ENCODE assay signal across 9 cellular contexts in the genomic region with DNA sequence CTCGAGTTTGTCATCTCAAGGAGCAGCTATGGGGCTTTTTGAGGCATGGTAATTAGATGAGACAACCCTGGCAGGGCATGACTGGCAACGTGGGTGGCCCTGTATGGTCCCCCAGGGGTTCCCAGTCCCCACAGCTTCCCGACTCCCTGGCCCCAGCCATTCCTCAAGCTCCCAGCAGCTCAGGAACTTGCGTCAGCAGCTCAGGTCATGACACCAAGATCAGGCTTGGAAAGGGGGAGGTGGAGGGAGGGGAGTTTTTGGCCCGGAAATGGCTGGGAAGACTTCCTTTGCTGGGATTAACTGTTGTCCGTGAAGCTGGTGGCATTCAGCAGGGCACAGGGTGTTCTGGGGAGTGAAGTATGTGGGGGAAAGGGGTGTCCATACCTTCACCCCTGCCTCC. TPM values are rescaled to one million over a fixed set of nuclear protein-coding genes. Genes with fewer than 3 reads are reported as not detected.
DNase-seq lines count a peak whose midpoint lies in the region; FAIRE-seq and TF ChIP-seq lines count a peak whose summit lies in the region.
"Had no signal": no experiment of that assay in that cellular context is flagged by ENCODE, and none has a peak within 500 bp of the region (broad histone marks: within the 10 kb centered on the region; RNA-seq: fewer than 3 reads in every experiment).

No MANE protein-coding gene starts in this region.

- H3K36me3 ChIP-seq in cardiac muscle cell (no peaks in the 10 kb centered on the region), right atrium auricular region (peaks cover 8% of the 10 kb centered on the region), uterus (no peaks in the 10 kb centered on the region)

- H3K27ac ChIP-seq in cardiac muscle cell (peak overlapping the region; percentile 16), right atrium auricular region (peak overlapping the region; percentile 16 to 29), uterus (peak overlapping the region in 1 of 2 donors; percentile 25)
- H3K27ac ChIP-seq: testis had no signal

- H3K9me3 ChIP-seq in cardiac muscle cell (ENCODE audit: low read depth), result no peaks in the 10 kb centered on the region
- H3K9me3 ChIP-seq in right atrium auricular region, result no peaks in the 10 kb centered on the region
- H3K9me3 ChIP-seq in uterus, result no peaks in the 10 kb centered on the region
- H3K9me3 ChIP-seq: testis had no signal

- H3K4me3 ChIP-seq in cardiac muscle cell (no peak overlapping the region), right atrium auricular region (no peak overlapping the region), uterus (no peak overlapping the region)
- H3K4me3 ChIP-seq: testis had no signal

- no peak for FAIRE-seq in H54 (lab: Jason Lieb, UNC)

- intact Hi-C loops in cardiac septum (cut with DNase I) (no loop called here), uterus (cut with DNase I; ENCODE audit: low total_unique reads) (no loop called here)

- TF ChIP-seq POLR2A in uterus (IDR thresholded peaks at IDR 0.05) (no peak), H54 (IDR thresholded peaks at IDR 0.05; ENCODE audit: low read depth, low read length) (no peak)

- no peaks in the 10 kb centered on the region for H3K27me3 ChIP-seq in cardiac muscle cell
- H3K27me3 ChIP-seq in right atrium auricular region, result no peaks in the 10 kb centered on the region
- no peaks in the 10 kb centered on the region for H3K27me3 ChIP-seq in uterus
- H3K27me3 ChIP-seq: testis had no signal

- H3K4me1 ChIP-seq in cardiac muscle cell (ENCODE audit: low read depth) (peaks cover 43% of the 10 kb centered on the region), right atrium auricular region (peaks cover 0 to 11% of the 10 kb centered on the region in 2 donors), uterus (no peaks in the 10 kb centered on the region)
- H3K4me1 ChIP-seq: testis had no signal

- no peak for TF ChIP-seq CTCF in cardiac muscle cell (IDR thresholded peaks at IDR 0.05; ENCODE audit: low read depth, low read length)
- TF ChIP-seq CTCF in right atrium auricular region (IDR thresholded peaks at IDR 0.05), result no peak
- no peak for TF ChIP-seq CTCF in uterus (IDR thresholded peaks at IDR 0.05)

- DNase-seq in cardiac muscle cell (ENCODE audit: low read depth in 1 of 2, low spot score in 1 of 2) (peak in 1 of 2 donors; percentile 87), cardiac septum (ENCODE audit: low spot score) (no peak), right atrium auricular region (ENCODE audit: low spot score) (no peak), uterus (peak; percentile 36 to 43), NCI-H1436 treated with DMSO at 0.1 percent for 48 hours (lab: John Stamatoyannopoulos, UW) (no peak), H54 (ENCODE audit: insufficient read length, low spot score) (no peak)
- DNase-seq: activated effector memory CD4-positive, alpha-beta T cell treated with Interleukin-2 at 50 U/mL for 16 hours had no signal

RNA-seq across cellular contexts. Expression of a gene that starts 10.4 kb away (rescaled TPM):
- total RNA-seq in cardiac muscle cell (not detected in 2 replicates), cardiac septum (2.9 TPM), right atrium auricular region (1 to 10 TPM in 1 of 2 donors, under 1 TPM in 1; 0.59 to 3.0 TPM), uterus (10 to 100 TPM in 1 of 4 donors, 1 to 10 TPM in 3; 2.4 to 10.5 (median 7.0) TPM)
- polyA plus RNA-seq in cardiac muscle cell, result 1.3 and 1.4 TPM in 2 replicates
- total RNA-seq: kidney epithelial cell had no signal

RNA-seq across cellular contexts. Expression of a gene that starts 11.6 kb away (rescaled TPM):
- not detected in 2 replicates for total RNA-seq in cardiac muscle cell
- polyA plus RNA-seq in cardiac muscle cell, result 0.15 TPM in 1 of 2 replicates, not detected in the other
- not detected for total RNA-seq in cardiac septum
- total RNA-seq in right atrium auricular region, result not detected
- total RNA-seq in uterus, result not detected
- total RNA-seq: kidney epithelial cell had no signal

RNA-seq across cellular contexts. Expression of a gene that starts 31.7 kb away (rescaled TPM):
- total RNA-seq in cardiac muscle cell (9.9 and 36.1 TPM in 2 replicates), cardiac septum (0.24 TPM), right atrium auricular region (1 to 10 TPM in 1 of 2 donors, under 1 TPM in 1; 0.16 to 4.1 TPM), uterus (1 to 10 TPM in 1 of 4 donors, not detected in 3; 9.6 TPM)
- polyA plus RNA-seq in cardiac muscle cell, result 11.5 and 44.3 TPM in 2 replicates

RNA-seq across cellular contexts. Expression of a gene that starts 31.7 kb away (rescaled TPM):
- total RNA-seq in cardiac muscle cell (27.7 and 50.6 TPM in 2 replicates), cardiac septum (8.3 TPM), right atrium auricular region (10 to 100 TPM in 1 of 2 donors, 1 to 10 TPM in 1; 6.2 to 11.5 TPM), uterus (10 to 100 TPM in 3 of 4 donors, 1 to 10 TPM in 1; 1.2 to 26.3 (median 12.4) TPM)
- 44.2 and 80.8 TPM in 2 replicates for polyA plus RNA-seq in cardiac muscle cell

RNA-seq across cellular contexts. Expression of a gene that starts 32.8 kb away (rescaled TPM):
- total RNA-seq in cardiac muscle cell (23.6 and 30.4 TPM in 2 replicates), cardiac septum (13.9 TPM), right atrium auricular region (10 to 100 TPM; 12.7 to 13.7 TPM), uterus (10 to 100 TPM; 30.5 to 92.6 (median 35.0) TPM)
- polyA plus RNA-seq in cardiac muscle cell, result 45.2 and 45.5 TPM in 2 replicates

Comparison
In these comparisons a context has a peak if more than half of its experiments do, and no peak if none do; other contexts are left out.
1. DNase-seq: peak in uterus (2 of 2); none in cardiac septum (single experiment), right atrium auricular region (single experiment), NCI-H1436 treated with DMSO at 0.1 percent for 48 hours (single experiment) and H54 (single experiment).